In the genomic region with DNA sequence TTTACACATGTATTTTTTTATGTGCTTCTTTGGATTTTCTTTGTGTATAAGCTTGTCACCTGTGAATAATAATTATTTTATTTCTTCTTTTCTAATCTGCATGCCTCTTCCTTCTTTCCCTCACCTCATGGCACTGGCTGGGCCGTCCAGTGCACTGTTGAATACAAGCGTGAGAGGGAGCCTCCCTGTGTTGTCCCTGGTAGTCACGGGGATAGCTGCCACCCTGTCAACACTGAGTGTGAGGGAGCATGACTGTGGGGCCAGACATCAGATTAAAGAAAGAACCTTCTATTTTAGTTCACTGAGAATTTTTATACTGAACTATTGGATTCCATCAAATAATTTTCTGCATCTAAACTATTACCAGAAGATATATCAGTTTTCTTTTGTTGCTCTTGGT, we compare ENCODE assay signal across 20 cellular contexts.
DNase-seq lines count a peak whose midpoint lies in the region; ATAC-seq and TF ChIP-seq lines count a peak whose summit lies in the region.
"Had no signal": no experiment of that assay in that cellular context is flagged by ENCODE, and none has a peak within 500 bp of the region (broad histone marks: within the 10 kb centered on the region; RNA-seq: fewer than 3 reads in every experiment).

No MANE protein-coding gene starts in this region.

- H3K79me2 ChIP-seq in GM23338 (replicated peaks; ENCODE audit: insufficient read depth) (no peaks in the 10 kb centered on the region), mesendoderm (ENCODE audit: control insufficient read depth, insufficient read depth, low read length) (no peaks in the 10 kb centered on the region)

- H2AK5ac ChIP-seq in mesendoderm (ENCODE audit: low read length), result no peak overlapping the region

- POLR2A ChIA-PET in WTC11 (lab: Charles Lee), result no interaction called here

- H3K79me1 ChIP-seq in mesendoderm (ENCODE audit: low read length), result no peaks in the 10 kb centered on the region

- H3K27me3 Mint-ChIP-seq in GM23338 (ENCODE audit: insufficient read depth, low read depth, poor library complexity) (peaks cover 2% of the 10 kb centered on the region), WTC11 (ENCODE audit: low read depth) (peaks cover 2% of the 10 kb centered on the region)
- H3K27me3 Mint-ChIP-seq: CD4-positive, CD25-positive, alpha-beta regulatory T cell; CD8-positive, alpha-beta memory T cell had no signal

- no peak overlapping the region for H3K27ac Mint-ChIP-seq in GM23338
- no peak overlapping the region for H3K27ac Mint-ChIP-seq in WTC11
- H3K27ac Mint-ChIP-seq: CD4-positive, CD25-positive, alpha-beta regulatory T cell; CD8-positive, alpha-beta memory T cell had no signal

- no peaks in the 10 kb centered on the region for H4K20me1 ChIP-seq in GM23338 (replicated peaks; ENCODE audit: insufficient read depth)

- no peak overlapping the region for H2BK5ac ChIP-seq in mesendoderm (ENCODE audit: low read length)

- no peak overlapping the region for H3K4me2 ChIP-seq in GM23338
- H3K4me2 ChIP-seq in mesendoderm (ENCODE audit: low read length), result no peak overlapping the region

- H3K4me1 ChIP-seq in GM23338 (ENCODE audit: insufficient read depth) (no peaks in the 10 kb centered on the region), mesendoderm (ENCODE audit: control insufficient read depth, low read depth, low read length) (no peaks in the 10 kb centered on the region)
- H3K4me1 ChIP-seq: BE2C, HAP-1 had no signal

- TF ChIP-seq CTCF in GM23338 (conservative IDR thresholded peaks at IDR 0.05; ENCODE audit: low read depth in 2 of 2) (no peak), WTC11 (IDR thresholded peaks at IDR 0.05) (no peak)

- H3K36me3 ChIP-seq in GM23338 (ENCODE audit: insufficient read depth) (no peaks in the 10 kb centered on the region), mesendoderm (ENCODE audit: control insufficient read depth, insufficient read depth, low read length) (no peaks in the 10 kb centered on the region)
- H3K36me3 ChIP-seq: BE2C, HAP-1 had no signal

- DNase-seq in GM23338 (ENCODE audit: low spot score), result no peak
- no peak for DNase-seq in WTC11 (ENCODE audit: low spot score)
- peak; percentile 39 for DNase-seq in left ventricle myocardium superior
- DNase-seq in mesendoderm, result peak; percentile 69
- no peak for DNase-seq in NCI-H1417 treated with DMSO at 0.1 percent for 48 hours (lab: John Stamatoyannopoulos, UW)
- DNase-seq in substantia nigra (lab: John Stamatoyannopoulos, UW), result no peak
- DNase-seq: ACHN; BE2C; C1 segment of cervical spinal cord; CD4-positive, CD25-positive, alpha-beta regulatory T cell; CD8-positive, alpha-beta memory T cell; COR-L47; DMS 273 treated with DMSO at 0.1 percent for 48 hours; DMS53; DND-41; EL had no signal

- H3K9me3 Mint-ChIP-seq in GM23338 (peaks cover 29% of the 10 kb centered on the region), WTC11 (peaks cover 42% of the 10 kb centered on the region)

- H3K4me3 ChIP-seq in GM23338, result no peak overlapping the region
- H3K4me3 ChIP-seq in mesendoderm (ENCODE audit: low read length), result no peak overlapping the region
- H3K4me3 ChIP-seq: GM12878, HAP-1 had no signal

- no peak overlapping the region for H2AFZ ChIP-seq in GM23338

- no CpG with 5 or more reads among the region's 3 CpGs for WGBS in mesendoderm (ENCODE audit: extremely low coverage, insufficient coverage, low lambda C conversion rate)

- CTCF ChIA-PET in WTC11 (lab: Charles Lee), result interaction anchor here (1.2 kb wide), 1 partner anchor 111 kb away, joined by 5 read pairs; no protein-coding TSS in a partner anchor

- no peaks in the 10 kb centered on the region; the same call in 1 of the 2 replicates for H3K9me2 ChIP-seq in GM23338 (ENCODE audit: insufficient read depth)

- no peak overlapping the region for H3K56ac ChIP-seq in mesendoderm (ENCODE audit: low read length)

- no peak overlapping the region for H3K9ac ChIP-seq in mesendoderm (ENCODE audit: low read length)

- no peak overlapping the region for H3K18ac ChIP-seq in mesendoderm (ENCODE audit: low read length)

- H3K36me3 Mint-ChIP-seq in GM23338 (ENCODE audit: low read depth), result peaks cover 25% of the 10 kb centered on the region
- H3K36me3 Mint-ChIP-seq in WTC11, result peaks cover 27% of the 10 kb centered on the region
- H3K36me3 Mint-ChIP-seq: CD4-positive, CD25-positive, alpha-beta regulatory T cell; CD8-positive, alpha-beta memory T cell had no signal

- H2BK15ac ChIP-seq in mesendoderm (replicated peaks; ENCODE audit: low read depth), result no peak overlapping the region

- H3K4me1 Mint-ChIP-seq in GM23338 (no peaks in the 10 kb centered on the region), WTC11 (peaks cover 7% of the 10 kb centered on the region; the same call in 1 of the 2 replicates)
- H3K4me1 Mint-ChIP-seq: CD4-positive, CD25-positive, alpha-beta regulatory T cell; CD8-positive, alpha-beta memory T cell had no signal

- H4K5ac ChIP-seq in mesendoderm (ENCODE audit: low read length), result no peak overlapping the region

- ATAC-seq in GM23338 (peak; percentile 58), WTC11 (peak; percentile 78), left ventricle myocardium superior (peak; percentile 90), GM18868 (IDR thresholded peaks at IDR 0.05; ENCODE audit: unreplicated experiment) (no peak)
- ATAC-seq: GM12878 had no signal

- H3K27me3 ChIP-seq in GM23338 (ENCODE audit: insufficient read depth), result no peaks in the 10 kb centered on the region
- no peaks in the 10 kb centered on the region for H3K27me3 ChIP-seq in mesendoderm (ENCODE audit: insufficient read depth, low read length, poor library complexity)
- H3K27me3 ChIP-seq: BE2C had no signal

- intact Hi-C loops in left ventricle myocardium superior (cut with micrococcal nuclease), result no loop called here

- H3K4ac ChIP-seq in mesendoderm (ENCODE audit: low read depth, low read length), result no peak overlapping the region

- H3F3A ChIP-seq in GM23338 (replicated peaks; ENCODE audit: low read depth), result no peaks in the 10 kb centered on the region

- H3K4me3 Mint-ChIP-seq in GM23338 (no peak overlapping the region), WTC11 (no peak overlapping the region)
- H3K4me3 Mint-ChIP-seq: CD4-positive, CD25-positive, alpha-beta regulatory T cell; CD8-positive, alpha-beta memory T cell had no signal

- H4K8ac ChIP-seq in mesendoderm (ENCODE audit: low read depth, low read length), result no peak overlapping the region

- no peak overlapping the region for H3K27ac ChIP-seq in GM23338 (ENCODE audit: low read depth)
- no peak overlapping the region for H3K27ac ChIP-seq in mesendoderm (ENCODE audit: low read depth, low read length)
- H3K27ac ChIP-seq in substantia nigra (ENCODE audit: low read depth, low read length, poor library complexity, severe bottlenecking), result no peak overlapping the region
- H3K27ac ChIP-seq: HL-60 had no signal

- no peak overlapping the region for H2BK120ac ChIP-seq in mesendoderm (ENCODE audit: low read depth, low read length)

- no peak overlapping the region for H3K23ac ChIP-seq in mesendoderm (ENCODE audit: low read length)

TF ChIP-seq in GM23338, 12 proteins besides CTCF, POLR2A, EP300 and RAD21 (continues in another document):
- TF ChIP-seq CREB1 (CRISPR knock-in tag; IDR thresholded peaks at IDR 0.05; ENCODE audit: low read depth) (no peak), STAT1 (IDR thresholded peaks at IDR 0.05; ENCODE audit: unreplicated experiment) (no peak), JUNB (IDR thresholded peaks at IDR 0.05; ENCODE audit: unreplicated experiment) (no peak), EZH2 (IDR thresholded peaks at IDR 0.05; ENCODE audit: low read depth, unreplicated experiment) (no peak), ZNF331 (CRISPR knock-in tag; IDR thresholded peaks at IDR 0.05; ENCODE audit: low read depth) (no peak), EZH2phosphoT487 (IDR thresholded peaks at IDR 0.05; ENCODE audit: unreplicated experiment) (no peak), POLR2AphosphoS5 (IDR thresholded peaks at IDR 0.05; ENCODE audit: low read depth) (no peak), ZNF114 (CRISPR knock-in tag; IDR thresholded peaks at IDR 0.05) (no peak)

TF ChIP-seq in WTC11, 78 proteins besides CTCF, POLR2A, EP300 and RAD21 (continues in another document):
- TF ChIP-seq ZNF423 (CRISPR knock-in tag; IDR thresholded peaks at IDR 0.05), result no peak
- TF ChIP-seq CREB1 (CRISPR knock-in tag; IDR thresholded peaks at IDR 0.05), result no peak
- TF ChIP-seq, protein P1, sequence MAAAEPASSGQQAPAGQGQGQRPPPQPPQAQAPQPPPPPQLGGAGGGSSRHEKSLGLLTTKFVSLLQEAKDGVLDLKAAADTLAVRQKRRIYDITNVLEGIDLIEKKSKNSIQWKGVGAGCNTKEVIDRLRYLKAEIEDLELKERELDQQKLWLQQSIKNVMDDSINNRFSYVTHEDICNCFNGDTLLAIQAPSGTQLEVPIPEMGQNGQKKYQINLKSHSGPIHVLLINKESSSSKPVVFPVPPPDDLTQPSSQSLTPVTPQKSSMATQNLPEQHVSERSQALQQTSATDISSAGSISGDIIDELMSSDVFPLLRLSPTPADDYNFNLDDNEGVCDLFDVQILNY (CRISPR knock-in tag; IDR thresholded peaks at IDR 0.05), result no peak
- no peak for TF ChIP-seq MLX (CRISPR knock-in tag; IDR thresholded peaks at IDR 0.05)
- no peak for TF ChIP-seq FOXP1 (CRISPR knock-in tag; IDR thresholded peaks at IDR 0.05; ENCODE audit: borderline replicate concordance)
- no peak for TF ChIP-seq ZNF121 (CRISPR knock-in tag; IDR thresholded peaks at IDR 0.05)

Comparison
In these comparisons a context has a peak if more than half of its experiments do, and no peak if none do; other contexts are left out.
1. DNase-seq: peak in left ventricle myocardium superior (single experiment) and mesendoderm (single experiment); none in GM23338 (single experiment), WTC11 (single experiment), NCI-H1417 treated with DMSO at 0.1 percent for 48 hours (single experiment) and substantia nigra (0 of 49).